8 cellular contexts compared by ENCODE assay signal in the genomic region with DNA sequence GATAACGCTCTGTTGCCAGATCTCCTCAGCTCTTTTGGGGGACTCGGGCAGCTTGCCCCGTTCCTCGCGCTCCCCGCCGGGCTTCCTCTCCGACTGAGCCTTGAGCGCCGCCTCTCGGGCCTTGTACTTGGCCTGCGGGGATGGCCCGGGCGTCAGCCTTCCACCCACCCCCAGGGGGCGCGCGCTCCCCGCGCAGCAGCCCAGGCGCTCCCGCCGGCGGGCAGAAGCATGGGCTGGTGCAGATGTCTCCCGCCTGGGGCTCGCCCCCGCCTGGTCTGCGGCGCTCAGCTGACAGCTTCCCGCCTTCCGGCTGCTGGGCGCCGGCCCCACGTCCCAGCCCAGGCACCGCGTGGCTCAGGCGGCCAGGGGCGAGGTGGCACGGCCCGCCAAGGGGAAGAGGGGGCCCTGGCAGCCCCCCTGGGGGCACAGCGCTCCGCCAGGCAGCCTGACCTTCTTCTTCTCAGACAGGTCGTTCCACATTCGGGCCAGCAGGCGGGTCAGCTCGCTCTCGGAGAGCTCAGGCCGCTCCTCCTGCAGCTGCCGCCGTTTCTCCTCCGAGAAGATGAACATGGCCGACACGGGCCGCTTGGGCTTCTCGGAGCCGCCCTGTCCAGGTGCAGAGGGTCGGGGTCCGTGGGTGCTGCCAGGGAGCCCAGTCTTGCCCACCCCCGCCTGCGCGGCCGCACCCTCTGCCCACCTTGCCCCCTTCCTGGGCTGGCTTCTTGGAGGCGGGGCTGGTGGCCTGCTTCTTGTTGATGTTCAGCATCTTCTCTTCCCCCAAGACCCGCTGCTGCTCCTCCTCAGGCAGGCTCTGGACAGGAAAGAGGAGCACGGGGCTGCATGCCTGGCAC.
DNase-seq lines count a peak whose midpoint lies in the region; TF ChIP-seq lines count a peak whose summit lies in the region.

No MANE protein-coding gene starts in this region.

- peaks cover 67% of the 10 kb centered on the region for H3K36me3 ChIP-seq in GM06990 (ENCODE audit: control insufficient read depth, insufficient read depth, low read length)

- H3K27me3 ChIP-seq in GM06990 (replicated peaks; ENCODE audit: control insufficient read depth, insufficient read depth, low read length) (no peaks in the 10 kb centered on the region), layer of hippocampus (ENCODE audit: control insufficient read depth, insufficient read depth, low read length) (no peaks in the 10 kb centered on the region)

- peak; percentile 95 for DNase-seq in GM06990 (ENCODE audit: extremely low read depth, insufficient read length)
- peak; percentile 90 for DNase-seq in HEK293T (ENCODE audit: extremely low spot score)
- peak; percentile 26 for DNase-seq in NCI-H2029 treated with DMSO at 0.1 percent for 48 hours (lab: John Stamatoyannopoulos, UW)
- DNase-seq in activated CD4-positive, CD25-positive, alpha-beta regulatory T cell (lab: John Stamatoyannopoulos, UW), result peak; percentile 82 to 92 (median 84)
- peak; percentile 91 for DNase-seq in central memory CD4-positive, alpha-beta T cell
- DNase-seq in stimulated activated CD4-positive, alpha-beta T cell treated with anti-CD3 and anti-CD28 coated beads, Interleukin-1b, Interleukin-23, amount 100 ng/mL, for 48 hours, result peak; percentile 93
- DNase-seq in cortex of kidney (lab: John Stamatoyannopoulos, UW), result no peak

- peak; percentile 89 for TF ChIP-seq CTCF in GM06990 (IDR thresholded peaks at IDR 0.05; ENCODE audit: insufficient read depth, low read length, poor library complexity, severe bottlenecking)

- H3K4me3 ChIP-seq in GM06990 (replicated peaks; ENCODE audit: low read depth, low read length), result peak overlapping the region; percentile 49

- CTCF ChIA-PET in HEK293T (lab: Yijun Ruan, JAX), result interaction anchor here (0.6 to 2.4 kb wide), 15 partner anchors 9 to 170 kb away, joined by 3 to 14 read pairs (median 4); a partner anchor contains a TSS

- POLR2A ChIA-PET in HEK293T (lab: Yijun Ruan, JAX), result interaction anchor here (1.0 to 3.4 kb wide), 8 partner anchors 10 to 135 kb away, joined by 3 to 26 read pairs (median 7); a partner anchor contains a TSS

- peak overlapping the region; percentile 75 for H3K27ac ChIP-seq in layer of hippocampus (ENCODE audit: low read depth, low read length)

TF ChIP-seq in HEK293T, 16 proteins besides CTCF, POLR2A, EP300 and RAD21:
- TF ChIP-seq HDGF (IDR thresholded peaks at IDR 0.05; ENCODE audit: borderline replicate concordance) (0 out of 2 replicates have a peak, but pooled peaks have one; percentile 42), CTBP1 (IDR thresholded peaks at IDR 0.05; ENCODE audit: borderline replicate concordance) (no peak), ARNT (IDR thresholded peaks at IDR 0.05) (peak; percentile 52; the same call in 1 of the 2 replicates), L3MBTL2 (conservative IDR thresholded peaks at IDR 0.05) (peak; percentile 57; the same call in 1 of the 2 replicates), FOXM1 (IDR thresholded peaks at IDR 0.05; ENCODE audit: borderline replicate concordance) (0 out of 2 replicates have a peak, but pooled peaks have one; percentile 22)
TF ChIP-seq in HEK293T: peak in this region for 4.
